In the genomic region with DNA sequence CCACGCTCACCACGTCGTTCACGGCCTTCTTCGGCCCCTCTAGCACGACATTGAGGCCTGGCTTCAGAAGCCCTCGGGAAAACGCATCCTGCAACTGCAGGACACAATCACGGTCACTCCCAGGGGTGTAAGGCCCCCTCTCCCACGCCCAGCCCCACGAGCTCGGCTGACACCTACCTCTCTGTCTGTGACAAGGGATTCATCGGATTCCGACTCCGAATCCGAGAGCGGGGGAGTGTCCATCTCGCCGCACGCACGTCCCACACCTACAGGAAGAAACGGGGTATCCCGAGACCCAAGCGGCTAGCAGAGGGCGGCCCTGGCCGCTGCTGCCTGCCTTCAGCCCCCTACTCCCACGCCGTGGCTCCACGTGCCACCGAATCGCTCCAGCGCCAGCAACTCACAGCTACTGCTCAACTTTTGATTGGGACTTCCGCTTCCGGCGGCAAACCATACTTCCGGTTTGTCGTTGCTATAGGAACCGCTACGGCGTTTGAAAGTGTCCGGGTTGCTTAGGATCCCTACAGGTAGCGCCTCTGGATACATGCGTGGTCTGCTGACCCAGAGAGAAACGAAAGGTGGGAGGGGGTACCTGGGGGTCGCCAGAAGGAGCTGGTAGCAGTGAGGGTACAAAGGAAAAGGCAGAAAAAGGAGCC, we compare ENCODE assay signal across 8 cellular contexts. TPM values are rescaled to one million over a fixed set of nuclear protein-coding genes. Genes with fewer than 3 reads are reported as not detected.
DNase-seq lines count a peak whose midpoint lies in the region; ATAC-seq and TF ChIP-seq lines count a peak whose summit lies in the region.

A gene (plus strand): TSS at position 455 of the 656 bp plus-strand sequence. CDS start 424 bp downstream, outside the sequence.
A gene with protein sequence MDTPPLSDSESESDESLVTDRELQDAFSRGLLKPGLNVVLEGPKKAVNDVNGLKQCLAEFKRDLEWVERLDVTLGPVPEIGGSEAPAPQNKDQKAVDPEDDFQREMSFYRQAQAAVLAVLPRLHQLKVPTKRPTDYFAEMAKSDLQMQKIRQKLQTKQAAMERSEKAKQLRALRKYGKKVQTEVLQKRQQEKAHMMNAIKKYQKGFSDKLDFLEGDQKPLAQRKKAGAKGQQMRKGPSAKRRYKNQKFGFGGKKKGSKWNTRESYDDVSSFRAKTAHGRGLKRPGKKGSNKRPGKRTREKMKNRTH (minus strand): TSS at position 415 of the 656 bp plus-strand sequence. CDS start 172 bp downstream, at position 243.

- TF ChIP-seq RAD21 in Ishikawa (IDR thresholded peaks at IDR 0.05; ENCODE audit: low read depth) = no peak

- no peaks in the 10 kb centered on the region for H3K9me3 ChIP-seq in esophagus muscularis mucosa
- H3K9me3 ChIP-seq in muscle layer of colon (ENCODE audit: low read length) = no peaks in the 10 kb centered on the region

- H3K4me3 ChIP-seq in esophagus muscularis mucosa = peak within 1 kb of the TSS; percentile 65 to 75 (median 70)
- H3K4me3 ChIP-seq in muscle layer of colon (ENCODE audit: low read depth in 1 of 2, low read length in 2 of 2) = peak within 1 kb of the TSS; percentile 87 to 99

- TF ChIP-seq EP300 in Ishikawa (IDR thresholded peaks at IDR 0.05; ENCODE audit: borderline replicate concordance) (no peak), esophagus muscularis mucosa (IDR thresholded peaks at IDR 0.05) (no peak)

- H3K27ac ChIP-seq in esophagus muscularis mucosa (replicated peaks in 1 of 4) (peak within 1 kb of the TSS; percentile 10 to 71 (median 60)), muscle layer of colon (ENCODE audit: low read depth, low read length) (peak within 1 kb of the TSS; percentile 74)

- H3K27me3 ChIP-seq in esophagus muscularis mucosa = peaks cover 0 to 12% (median 0%) of the 10 kb centered on the region in 4 donors
- H3K27me3 ChIP-seq in muscle layer of colon (ENCODE audit: control insufficient read depth in 1 of 2, insufficient read depth in 2 of 2, low read length in 2 of 2) = peaks cover 0 to 9% of the 10 kb centered on the region in 2 donors

- TF ChIP-seq POLR2A in esophagus muscularis mucosa (IDR thresholded peaks at IDR 0.05; ENCODE audit: low read depth) = no peak

- H3K9ac ChIP-seq in muscle layer of colon (ENCODE audit: low read length) = peak within 1 kb of the TSS; percentile 86

- H3K4me1 ChIP-seq in esophagus muscularis mucosa (peaks cover 10 to 24% (median 18%) of the 10 kb centered on the region in 4 donors), muscle layer of colon (ENCODE audit: insufficient read depth, low read length) (peaks cover 10% of the 10 kb centered on the region)

- intact Hi-C loops in esophagus muscularis mucosa (cut with DNase I) = no loop called here

- H3K36me3 ChIP-seq in esophagus muscularis mucosa = peaks cover 16 to 38% (median 37%) of the 10 kb centered on the region in 4 donors
- H3K36me3 ChIP-seq in muscle layer of colon (ENCODE audit: insufficient read depth, low read length) = peaks cover 34% of the 10 kb centered on the region

- DNase-seq in DMS53 (lab: John Stamatoyannopoulos, UW) = peak; percentile 97
- peak; percentile 95 for DNase-seq in OCI-M1 (lab: John Stamatoyannopoulos, UW)
- peak; percentile 86 for DNase-seq in activated T-cell treated with anti-CD3 and anti-CD28 coated beads for 48 hours (ENCODE audit: low read depth)
- DNase-seq in esophagus muscularis mucosa (ENCODE audit: extremely low spot score) = peak; percentile 98
- DNase-seq in stimulated activated CD8-positive, alpha-beta memory T cell treated with anti-CD3 and anti-CD28 coated beads, Interleukin-4, amount 100 ng/mL, for 48 hours = peak; percentile 92

- no peak for TF ChIP-seq CTCF in esophagus muscularis mucosa (IDR thresholded peaks at IDR 0.05)

- ATAC-seq in GM21717 (IDR thresholded peaks at IDR 0.05; ENCODE audit: unreplicated experiment) = peak; percentile 83

- WGBS in esophagus muscularis mucosa = 0% methylated on average over 17 of the region's 45 CpGs

TF ChIP-seq in Ishikawa, 13 proteins besides CTCF, POLR2A, EP300 and RAD21:
- TF ChIP-seq TEAD4 (IDR thresholded peaks at IDR 0.05) (no peak), ZBTB7A (IDR thresholded peaks at IDR 0.05; ENCODE audit: low read depth) (no peak), TCF12 (IDR thresholded peaks at IDR 0.05; ENCODE audit: low read depth) (peak; percentile 28), FOXM1 (IDR thresholded peaks at IDR 0.05; ENCODE audit: borderline replicate concordance, low read depth) (no peak), CREB1 (IDR thresholded peaks at IDR 0.05; ENCODE audit: low read depth) (no peak), NFIC (IDR thresholded peaks at IDR 0.05) (no peak), CEBPB (IDR thresholded peaks at IDR 0.05) (no peak), YY1 (IDR thresholded peaks at IDR 0.05; ENCODE audit: low read depth) (no peak), TAF1 (IDR thresholded peaks at IDR 0.05; ENCODE audit: low read depth) (peak; percentile 76; the same call in 1 of the 2 replicates), EGR1 (IDR thresholded peaks at IDR 0.05) (peak; percentile 42; the same call in 1 of the 2 replicates)
- TF ChIP-seq, protein P1, sequence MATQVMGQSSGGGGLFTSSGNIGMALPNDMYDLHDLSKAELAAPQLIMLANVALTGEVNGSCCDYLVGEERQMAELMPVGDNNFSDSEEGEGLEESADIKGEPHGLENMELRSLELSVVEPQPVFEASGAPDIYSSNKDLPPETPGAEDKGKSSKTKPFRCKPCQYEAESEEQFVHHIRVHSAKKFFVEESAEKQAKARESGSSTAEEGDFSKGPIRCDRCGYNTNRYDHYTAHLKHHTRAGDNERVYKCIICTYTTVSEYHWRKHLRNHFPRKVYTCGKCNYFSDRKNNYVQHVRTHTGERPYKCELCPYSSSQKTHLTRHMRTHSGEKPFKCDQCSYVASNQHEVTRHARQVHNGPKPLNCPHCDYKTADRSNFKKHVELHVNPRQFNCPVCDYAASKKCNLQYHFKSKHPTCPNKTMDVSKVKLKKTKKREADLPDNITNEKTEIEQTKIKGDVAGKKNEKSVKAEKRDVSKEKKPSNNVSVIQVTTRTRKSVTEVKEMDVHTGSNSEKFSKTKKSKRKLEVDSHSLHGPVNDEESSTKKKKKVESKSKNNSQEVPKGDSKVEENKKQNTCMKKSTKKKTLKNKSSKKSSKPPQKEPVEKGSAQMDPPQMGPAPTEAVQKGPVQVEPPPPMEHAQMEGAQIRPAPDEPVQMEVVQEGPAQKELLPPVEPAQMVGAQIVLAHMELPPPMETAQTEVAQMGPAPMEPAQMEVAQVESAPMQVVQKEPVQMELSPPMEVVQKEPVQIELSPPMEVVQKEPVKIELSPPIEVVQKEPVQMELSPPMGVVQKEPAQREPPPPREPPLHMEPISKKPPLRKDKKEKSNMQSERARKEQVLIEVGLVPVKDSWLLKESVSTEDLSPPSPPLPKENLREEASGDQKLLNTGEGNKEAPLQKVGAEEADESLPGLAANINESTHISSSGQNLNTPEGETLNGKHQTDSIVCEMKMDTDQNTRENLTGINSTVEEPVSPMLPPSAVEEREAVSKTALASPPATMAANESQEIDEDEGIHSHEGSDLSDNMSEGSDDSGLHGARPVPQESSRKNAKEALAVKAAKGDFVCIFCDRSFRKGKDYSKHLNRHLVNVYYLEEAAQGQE (IDR thresholded peaks at IDR 0.05; ENCODE audit: low read depth) = no peak
- TF ChIP-seq, protein P2, sequence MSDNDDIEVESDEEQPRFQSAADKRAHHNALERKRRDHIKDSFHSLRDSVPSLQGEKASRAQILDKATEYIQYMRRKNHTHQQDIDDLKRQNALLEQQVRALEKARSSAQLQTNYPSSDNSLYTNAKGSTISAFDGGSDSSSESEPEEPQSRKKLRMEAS (IDR thresholded peaks at IDR 0.05) = peak; percentile 97
- TF ChIP-seq, protein P3, sequence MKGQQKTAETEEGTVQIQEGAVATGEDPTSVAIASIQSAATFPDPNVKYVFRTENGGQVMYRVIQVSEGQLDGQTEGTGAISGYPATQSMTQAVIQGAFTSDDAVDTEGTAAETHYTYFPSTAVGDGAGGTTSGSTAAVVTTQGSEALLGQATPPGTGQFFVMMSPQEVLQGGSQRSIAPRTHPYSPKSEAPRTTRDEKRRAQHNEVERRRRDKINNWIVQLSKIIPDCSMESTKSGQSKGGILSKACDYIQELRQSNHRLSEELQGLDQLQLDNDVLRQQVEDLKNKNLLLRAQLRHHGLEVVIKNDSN (IDR thresholded peaks at IDR 0.05) = peak; percentile 59
TF ChIP-seq in Ishikawa: peak in this region for 5.

RNA-seq across cellular contexts. Expression of the first gene that starts in this region (rescaled TPM):
- not detected for total RNA-seq in esophagus muscularis mucosa

RNA-seq across cellular contexts. Expression of the second gene that starts in this region (rescaled TPM):
- 10 to 100 TPM; 49.8 to 71.7 (median 58.4) TPM for total RNA-seq in esophagus muscularis mucosa

Comparison
In these comparisons a context has a peak if more than half of its experiments do, and no peak if none do; other contexts are left out.
1. Peak in every context shown above with its lines: DNase-seq, ATAC-seq, H3K4me3 ChIP-seq and H3K27ac ChIP-seq.